Comparison of ENCODE assay signal across 8 cellular contexts in genomic region chr13:20526664-20527063, GRCh38. TPM values are rescaled to one million over a fixed set of nuclear protein-coding genes. Genes with fewer than 3 reads are reported as not detected.
DNase-seq lines count a peak whose midpoint lies in the region; ATAC-seq, FAIRE-seq and TF ChIP-seq lines count a peak whose summit lies in the region.

No MANE protein-coding gene starts in this region.

- POLR2A ChIA-PET in A549 (lab: Yijun Ruan, JAX), result no interaction called here

- H3K4me1 Mint-ChIP-seq in GM23338 (peaks cover 18% of the 10 kb centered on the region), memory B cell (peaks cover 11% of the 10 kb centered on the region)

- H3K9me3 ChIP-seq in A549, result no peaks in the 10 kb centered on the region

- H3K9me2 ChIP-seq in GM23338 (ENCODE audit: insufficient read depth), result no peaks in the 10 kb centered on the region

- peaks cover 40% of the 10 kb centered on the region for H3K27me3 ChIP-seq in GM23338 (ENCODE audit: insufficient read depth)

- DNase-seq in A549 (ENCODE audit: low read depth in 1 of 2, low spot score in 1 of 2) (no peak), GM23338 (ENCODE audit: low spot score) (no peak), memory B cell (ENCODE audit: low spot score in 2 of 2) (no peak), Kasumi-1 (lab: John Stamatoyannopoulos, UW) (no peak), NCI-H226 (no peak), NOMO-1 (lab: John Stamatoyannopoulos, UW; ENCODE audit: unreplicated experiment in 2 of 2) (no peak)

- TF ChIP-seq CTCF in A549 (IDR thresholded peaks at IDR 0.05), result no peak
- TF ChIP-seq CTCF in GM23338 (conservative IDR thresholded peaks at IDR 0.05; ENCODE audit: low read depth in 2 of 2), result no peak

- TF ChIP-seq EP300 in A549 (IDR thresholded peaks at IDR 0.05), result no peak

- FAIRE-seq in A549 (lab: Jason Lieb, UNC), result no peak

- H3K79me2 ChIP-seq in GM23338 (replicated peaks; ENCODE audit: insufficient read depth), result no peaks in the 10 kb centered on the region

- H3K4me2 ChIP-seq in A549, result peak overlapping the region; percentile 97
- peak overlapping the region; percentile 92 for H3K4me2 ChIP-seq in GM23338

- H3K27me3 Mint-ChIP-seq in GM23338 (ENCODE audit: insufficient read depth, low read depth, poor library complexity) (peaks cover 27% of the 10 kb centered on the region), memory B cell (peaks cover 1% of the 10 kb centered on the region)

- H3K4me3 ChIP-seq in A549 (peak overlapping the region; percentile 97; the same call in 2 of the 3 replicates), GM23338 (peak overlapping the region; percentile 77)

- peak overlapping the region; percentile 100; the same call in 1 of the 2 replicates for H2AFZ ChIP-seq in GM23338

- no peak overlapping the region for H3K27ac Mint-ChIP-seq in GM23338
- H3K27ac Mint-ChIP-seq in memory B cell, result peak overlapping the region; percentile 42

- H4K20me1 ChIP-seq in GM23338 (replicated peaks; ENCODE audit: insufficient read depth), result no peaks in the 10 kb centered on the region

- CTCF ChIA-PET in A549 (lab: Yijun Ruan, JAX), result no interaction called here

- H3K4me3 Mint-ChIP-seq in GM23338, result peak overlapping the region; percentile 67; the same call in 2 of the 3 replicates
- H3K4me3 Mint-ChIP-seq in memory B cell, result peak overlapping the region; percentile 90

- WGBS in A549 (ENCODE audit: missing lambda C conversion rate), result 83% methylated on average over 6 of the region's 6 CpGs

- no peak for ATAC-seq in A549
- ATAC-seq in GM23338, result no peak
- no peak for ATAC-seq in memory B cell (ENCODE audit: low read depth)
- ATAC-seq in GM18909 (IDR thresholded peaks at IDR 0.05; ENCODE audit: poor library complexity, unreplicated experiment), result no peak

- no peak for TF ChIP-seq RAD21 in A549 (conservative IDR thresholded peaks at IDR 0.05 in 1 of 2, IDR thresholded peaks at IDR 0.05 in 1 of 2)

- H3K4me1 ChIP-seq in A549, result peaks cover 7% of the 10 kb centered on the region; the same call in 1 of the 3 replicates
- H3K4me1 ChIP-seq in GM23338 (ENCODE audit: insufficient read depth), result peaks cover 27% of the 10 kb centered on the region

- H3F3A ChIP-seq in GM23338 (replicated peaks; ENCODE audit: low read depth), result no peaks in the 10 kb centered on the region

- no peak for TF ChIP-seq POLR2A in A549 (IDR thresholded peaks at IDR 0.05; ENCODE audit: low read length)

- H3K9me3 Mint-ChIP-seq in GM23338 (peaks cover 7% of the 10 kb centered on the region; the same call in 2 of the 3 replicates), memory B cell (peaks cover 3% of the 10 kb centered on the region)

- H3K27ac ChIP-seq in A549 (peak overlapping the region in 1 of 2 experiments; percentile 87; a peak in 2 of 6 replicates), GM23338 (ENCODE audit: low read depth) (no peak overlapping the region), angular gyrus (ENCODE audit: low read depth, low read length) (peak overlapping the region; percentile 93)

- H3K36me3 ChIP-seq in GM23338 (ENCODE audit: insufficient read depth), result no peaks in the 10 kb centered on the region

- H3K36me3 Mint-ChIP-seq in GM23338 (ENCODE audit: low read depth) (peaks cover 6% of the 10 kb centered on the region; the same call in 2 of the 3 replicates), memory B cell (no peaks in the 10 kb centered on the region)

TF ChIP-seq in A549, 52 proteins besides CTCF, POLR2A, EP300 and RAD21:
- TF ChIP-seq JUN (IDR thresholded peaks at IDR 0.05) (no peak), TFCP2L1 (CRISPR knock-in tag; IDR thresholded peaks at IDR 0.05) (no peak), ELK1 (IDR thresholded peaks at IDR 0.05; ENCODE audit: low read depth, low read length) (no peak)

TF ChIP-seq in GM23338, 12 proteins besides CTCF, POLR2A, EP300 and RAD21 (continues in another document):
- TF ChIP-seq ZNF462 (CRISPR knock-in tag; IDR thresholded peaks at IDR 0.05) (no peak), EZH2phosphoT487 (IDR thresholded peaks at IDR 0.05; ENCODE audit: unreplicated experiment) (no peak), POLR2AphosphoS5 (IDR thresholded peaks at IDR 0.05; ENCODE audit: low read depth) (no peak), NANOG (IDR thresholded peaks at IDR 0.05; ENCODE audit: borderline replicate concordance) (no peak)

RNA-seq across cellular contexts. Expression of gene CRYL1, which starts 1.0 kb away (rescaled TPM):
- polyA plus RNA-seq in A549 (2011; rRNA removed) (17.4 and 19.0 TPM in 2 replicates), A549 (2017; fragmentation: RNase III; extraction: RNeasy Plus Mini Kit Qiagen cat#74134 plus additional on column Dnase treatment) (3.9 to 4.8 TPM (median 4.1 TPM) in 3 replicates), GM23338 (2016; fragmentation: Nextera tagmentation; extraction: Ambion mirVana) (2.2 and 3.1 TPM in 2 replicates)
- 8.4 and 9.4 TPM in 2 replicates for polyA plus RNA-seq in A549 (2012; cell fraction: cytosol; rRNA removed)
- 4.8 and 7.3 TPM in 2 replicates for polyA plus RNA-seq in A549 (2012; cell fraction: nucleus; rRNA removed)
- 10.1 and 10.3 TPM in 2 replicates for polyA minus RNA-seq in A549 (2011; rRNA and poly(A)+ RNA removed)
- total RNA-seq in GM23338 (2014; rRNA removed; shearing (Covaris generic)), result 2.6 and 5.0 TPM in 2 replicates

RNA-seq across cellular contexts. Expression of gene IFT88, which starts 40.3 kb away (rescaled TPM):
- polyA plus RNA-seq in A549 (2011; rRNA removed) (13.9 and 19.1 TPM in 2 replicates), A549 (2017; fragmentation: RNase III; extraction: RNeasy Plus Mini Kit Qiagen cat#74134 plus additional on column Dnase treatment) (13.1 to 13.2 TPM (median 13.2 TPM) in 3 replicates), GM23338 (2016; fragmentation: Nextera tagmentation; extraction: Ambion mirVana) (5.8 and 8.7 TPM in 2 replicates)
- polyA plus RNA-seq in A549 (2012; cell fraction: cytosol; rRNA removed), result 4.4 TPM in 2 replicates
- polyA plus RNA-seq in A549 (2012; cell fraction: nucleus; rRNA removed), result 2.9 and 4.7 TPM in 2 replicates
- 9.3 and 10.0 TPM in 2 replicates for polyA minus RNA-seq in A549 (2011; rRNA and poly(A)+ RNA removed)
- 7.7 and 8.2 TPM in 2 replicates for total RNA-seq in GM23338 (2014; rRNA removed; shearing (Covaris generic))
